16 cellular contexts compared by ENCODE assay signal in genomic region chr9:114025196-114025753, GRCh38. TPM values are rescaled to one million over a fixed set of nuclear protein-coding genes. Genes with fewer than 3 reads are reported as not detected.
"Had no signal": no experiment of that assay in that cellular context is flagged by ENCODE, and none has a peak within 500 bp of the region (broad histone marks: within the 10 kb centered on the region; RNA-seq: fewer than 3 reads in every experiment).

No MANE protein-coding gene starts in this region.

- ATAC-seq: body of pancreas, T-helper 17 cell had no signal

- DNase-seq: activated B cell treated with CpG ODN at 0.5 μM for 24 hours; activated CD4-positive, alpha-beta T cell treated with anti-CD3 and anti-CD28 coated beads, Interleukin-2, amount 50 U/mL, for 4 hours; activated naive CD4-positive, alpha-beta T cell treated with anti-CD3 and anti-CD28 coated beads for 36 hours; effector memory CD4-positive, alpha-beta T cell; hippocampal formation; ovary; retina; T-helper 17 cell had no signal

- H3K27ac ChIP-seq: body of pancreas, epithelial cell of prostate, ovary, tibial artery, vagina had no signal

- H3K36me3 ChIP-seq: ovary had no signal

- H3K4me3 ChIP-seq: body of pancreas, ovary, tibial artery, vagina had no signal

- H3K27me3 Mint-ChIP-seq: activated B cell treated with CpG ODN at 0.5 μM for 24 hours, T-helper 17 cell had no signal

- H3K4me1 ChIP-seq: body of pancreas, tibial artery, vagina had no signal

- H3K9me3 ChIP-seq: ovary had no signal

- H3K27me3 ChIP-seq: body of pancreas, ovary, tibial artery, vagina had no signal

- H3K4me1 Mint-ChIP-seq: activated B cell treated with CpG ODN at 0.5 μM for 24 hours; central memory CD8-positive, alpha-beta T cell; T-helper 17 cell had no signal

- H3K27ac Mint-ChIP-seq: activated B cell treated with CpG ODN at 0.5 μM for 24 hours; activated naive CD4-positive, alpha-beta T cell treated with anti-CD3 and anti-CD28 coated beads for 36 hours; activated T-helper 1 cell treated with anti-CD3 and anti-CD28 coated beads, Interleukin-12 subunit alpha, Interleukin-12 subunit beta, Interleukin-2, Interleukin-4 antibody, amounts not matched to agents 30 ng/mL and 10 ng/mL and 1 ng/mL, durations not matched to agents 14 hours and 24 hours and 36 hours; T-helper 17 cell had no signal

- H3K4me3 Mint-ChIP-seq: activated B cell treated with CpG ODN at 0.5 μM for 24 hours; activated naive CD4-positive, alpha-beta T cell treated with anti-CD3 and anti-CD28 coated beads for 36 hours; activated T-helper 1 cell treated with anti-CD3 and anti-CD28 coated beads, Interleukin-12 subunit alpha, Interleukin-12 subunit beta, Interleukin-2, Interleukin-4 antibody, amounts not matched to agents 30 ng/mL and 10 ng/mL and 1 ng/mL, durations not matched to agents 14 hours and 24 hours and 36 hours; central memory CD8-positive, alpha-beta T cell; T-helper 17 cell had no signal

RNA-seq across cellular contexts. Expression of gene AMBP, which starts 52.8 kb away (rescaled TPM):
- total RNA-seq: activated B cell treated with CpG ODN at 0.5 μM for 24 hours; activated naive CD4-positive, alpha-beta T cell treated with anti-CD3 and anti-CD28 coated beads for 36 hours; activated T-helper 1 cell treated with anti-CD3 and anti-CD28 coated beads, Interleukin-12 subunit alpha, Interleukin-12 subunit beta, Interleukin-2, Interleukin-4 antibody, amounts not matched to agents 30 ng/mL and 10 ng/mL and 1 ng/mL, durations not matched to agents 14 hours and 24 hours and 36 hours; glomerular endothelial cell; lung microvascular endothelial cell; T-helper 17 cell; vagina had no signal
